16 cellular contexts compared by ENCODE assay signal in genomic region chr15:74306801-74307217, GRCh38.
"Had no signal": no experiment of that assay in that cellular context is flagged by ENCODE, and none has a peak within 500 bp of the region (broad histone marks: within the 10 kb centered on the region; RNA-seq: fewer than 3 reads in every experiment).

No MANE protein-coding gene starts in this region.

- H3K4me1 ChIP-seq: foreskin keratinocyte, left lung, parathyroid adenoma, uterus had no signal

- H3K27ac ChIP-seq: cardiac muscle cell, foreskin keratinocyte, heart left ventricle, left lung, parathyroid adenoma, tibial artery, uterus had no signal

- H3K9me3 ChIP-seq: heart left ventricle, left lung, tibial artery, uterus had no signal

- H3K27ac Mint-ChIP-seq: activated CD4-positive, alpha-beta memory T cell treated with anti-CD3 and anti-CD28 coated beads, Interleukin-2, amount 10 ng/mL, durations not matched to agents 7 days and 5 days; activated naive CD8-positive, alpha-beta T cell treated with anti-CD3 and anti-CD28 coated beads for 36 hours; activated T-cell treated with anti-CD3 and anti-CD28 coated beads, Interleukin-2, amount 50 U/mL, for 72 hours; memory B cell; T-helper 1 cell treated with Interleukin-12 subunit alpha and Interleukin-12 subunit beta and Interleukin-4 antibody, amounts not matched to agents 30 μg/mL and 1 μg/mL, for 36 hours had no signal

- H2AFZ ChIP-seq: parathyroid adenoma had no signal

- H3K79me2 ChIP-seq: parathyroid adenoma had no signal

- H3K36me3 ChIP-seq: cardiac muscle cell, heart left ventricle, left lung, tibial artery, uterus had no signal

- H3K9me3 Mint-ChIP-seq: activated CD4-positive, alpha-beta memory T cell treated with anti-CD3 and anti-CD28 coated beads, Interleukin-2, amount 10 ng/mL, durations not matched to agents 7 days and 5 days; activated naive CD8-positive, alpha-beta T cell treated with anti-CD3 and anti-CD28 coated beads for 36 hours; activated T-cell treated with anti-CD3 and anti-CD28 coated beads, Interleukin-2, amount 50 U/mL, for 72 hours; memory B cell; T-helper 1 cell treated with Interleukin-12 subunit alpha and Interleukin-12 subunit beta and Interleukin-4 antibody, amounts not matched to agents 30 μg/mL and 1 μg/mL, for 36 hours had no signal

- H3K4me1 Mint-ChIP-seq: activated CD4-positive, alpha-beta memory T cell treated with anti-CD3 and anti-CD28 coated beads, Interleukin-2, amount 10 ng/mL, durations not matched to agents 7 days and 5 days; activated naive CD8-positive, alpha-beta T cell treated with anti-CD3 and anti-CD28 coated beads for 36 hours had no signal

- H3K27me3 ChIP-seq: cardiac muscle cell, uterus had no signal

- H3K36me3 Mint-ChIP-seq: activated naive CD8-positive, alpha-beta T cell treated with anti-CD3 and anti-CD28 coated beads for 36 hours; memory B cell had no signal

- H3K9ac ChIP-seq: parathyroid adenoma had no signal

- H3K4me3 ChIP-seq: cardiac muscle cell, heart left ventricle, left lung, tibial artery, uterus had no signal

- DNase-seq: activated CD4-positive, alpha-beta memory T cell treated with anti-CD3 and anti-CD28 coated beads, Interleukin-2, amount 10 ng/mL, durations not matched to agents 7 days and 5 days; activated CD4-positive, alpha-beta T cell treated with anti-CD3 and anti-CD28 coated beads for 1 hour; activated CD8-positive, alpha-beta memory T cell treated with anti-CD3 and anti-CD28 coated beads, Interleukin-2, amount 50 U/mL, for 4 hours; activated gamma-delta T cell treated with Interleukin-2 at 50 U/mL for 16 hours; activated naive CD8-positive, alpha-beta T cell treated with anti-CD3 and anti-CD28 coated beads for 36 hours; activated T-cell treated with anti-CD3 and anti-CD28 coated beads, Interleukin-2, amount 50 U/mL, for 72 hours; foreskin keratinocyte; heart left ventricle; retina; tibial artery; uterus had no signal

- H3K4me3 Mint-ChIP-seq: activated CD4-positive, alpha-beta memory T cell treated with anti-CD3 and anti-CD28 coated beads, Interleukin-2, amount 10 ng/mL, durations not matched to agents 7 days and 5 days; activated naive CD8-positive, alpha-beta T cell treated with anti-CD3 and anti-CD28 coated beads for 36 hours; activated T-cell treated with anti-CD3 and anti-CD28 coated beads, Interleukin-2, amount 50 U/mL, for 72 hours; memory B cell; T-helper 1 cell treated with Interleukin-12 subunit alpha and Interleukin-12 subunit beta and Interleukin-4 antibody, amounts not matched to agents 30 μg/mL and 1 μg/mL, for 36 hours had no signal

- ATAC-seq: activated T-cell treated with anti-CD3 and anti-CD28 coated beads, Interleukin-2, amount 50 U/mL, for 72 hours; foreskin keratinocyte; heart left ventricle; left lung had no signal
